ENCODE assay signal across 8 cellular contexts in the genomic region with DNA sequence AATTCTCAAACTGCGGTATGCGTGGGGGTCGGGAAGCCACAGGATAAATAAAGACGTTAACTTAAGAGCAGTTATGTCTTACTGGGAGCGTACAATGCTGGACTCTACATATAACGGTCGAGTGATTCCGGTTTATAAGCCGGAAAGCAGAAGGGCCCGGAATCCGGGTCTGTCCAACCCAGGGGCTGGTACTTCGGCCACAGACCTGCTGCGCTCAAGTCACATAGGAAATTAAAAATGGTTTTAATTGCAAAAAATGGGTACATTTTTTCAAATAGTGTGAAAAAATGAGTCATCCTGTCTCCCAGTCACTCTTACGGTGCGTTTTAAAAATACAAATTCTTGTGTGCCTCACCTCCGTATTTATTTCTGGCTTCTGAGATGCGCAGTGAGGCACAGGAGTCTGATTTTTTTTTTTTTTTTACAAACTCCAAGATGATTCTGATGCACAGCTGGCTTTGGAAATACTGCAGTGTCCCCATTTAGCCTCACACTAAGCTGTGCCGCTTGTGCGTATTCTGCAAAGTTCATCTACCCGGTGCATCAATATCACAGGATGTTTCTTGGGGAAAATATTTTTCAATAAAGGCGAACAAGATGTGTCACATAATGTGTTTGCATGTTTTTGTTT. TPM values are rescaled to one million over a fixed set of nuclear protein-coding genes. Genes with fewer than 3 reads are reported as not detected.
DNase-seq lines count a peak whose midpoint lies in the region; ATAC-seq and TF ChIP-seq lines count a peak whose summit lies in the region.

No MANE protein-coding gene starts in this region.

- H3K27ac ChIP-seq in adrenal gland, result peak overlapping the region; percentile 97 to 100 (median 100)

- peaks cover 7 to 16% of the 10 kb centered on the region in 2 donors for H3K4me1 ChIP-seq in adrenal gland (replicated peaks in 1 of 2)

- peak overlapping the region in 2 of 4 donors; percentile 39 to 98 for H3K4me3 ChIP-seq in adrenal gland

- no peaks in the 10 kb centered on the region for H3K9me3 Mint-ChIP-seq in immature natural killer cell
- H3K9me3 Mint-ChIP-seq in stimulated activated naive B cell treated with anti-CD40 and anti-IgM and Interleukin-4, amounts not matched to agents 10 μg/mL and 1 μg/mL and 100 μg/mL, for 72 hours, result no peaks in the 10 kb centered on the region

- peak overlapping the region; percentile 94 to 97 (median 96) for H3K27ac Mint-ChIP-seq in immature natural killer cell
- H3K27ac Mint-ChIP-seq in stimulated activated naive B cell treated with anti-CD40 and anti-IgM and Interleukin-4, amounts not matched to agents 10 μg/mL and 1 μg/mL and 100 μg/mL, for 72 hours, result peak overlapping the region; percentile 94

- H3K9me3 ChIP-seq in adrenal gland (replicated peaks in 1 of 3), result no peaks in the 10 kb centered on the region

- H3K4me1 Mint-ChIP-seq in immature natural killer cell, result peaks cover 34% of the 10 kb centered on the region in 2 donors
- peaks cover 12 to 34% of the 10 kb centered on the region in 2 donors for H3K4me1 Mint-ChIP-seq in stimulated activated naive B cell treated with anti-CD40 and anti-IgM and Interleukin-4, amounts not matched to agents 10 μg/mL and 1 μg/mL and 100 μg/mL, for 72 hours

- peak overlapping the region; percentile 91 to 96 (median 94) for H3K4me3 Mint-ChIP-seq in immature natural killer cell
- peak overlapping the region; percentile 91 to 95 for H3K4me3 Mint-ChIP-seq in stimulated activated naive B cell treated with anti-CD40 and anti-IgM and Interleukin-4, amounts not matched to agents 10 μg/mL and 1 μg/mL and 100 μg/mL, for 72 hours

- WGBS in adrenal gland, 4 donors, result 3 to 6% (median 5%) methylated on average over 21 of the region's 21 CpGs

- peak; percentile 28 for ATAC-seq in GM18907 (IDR thresholded peaks at IDR 0.05; ENCODE audit: unreplicated experiment)
- ATAC-seq in HG03135 (IDR thresholded peaks at IDR 0.05; ENCODE audit: unreplicated experiment), result peak; percentile 16
- no peak for ATAC-seq in stimulated activated naive B cell treated with anti-CD40 and anti-IgM and Interleukin-4, amounts not matched to agents 10 μg/mL and 1 μg/mL and 100 μg/mL, for 72 hours (replicated peaks)

- intact Hi-C loops in adrenal gland (cut with DNase I), result no loop called here

- H3K27me3 Mint-ChIP-seq in immature natural killer cell (ENCODE audit: low read depth in 3 of 3), result peaks cover 17 to 19% (median 19%) of the 10 kb centered on the region in 3 donors
- no peaks in the 10 kb centered on the region for H3K27me3 Mint-ChIP-seq in stimulated activated naive B cell treated with anti-CD40 and anti-IgM and Interleukin-4, amounts not matched to agents 10 μg/mL and 1 μg/mL and 100 μg/mL, for 72 hours

- no peak for TF ChIP-seq POLR2A in adrenal gland (IDR thresholded peaks at IDR 0.05)

- H3K36me3 ChIP-seq in adrenal gland (replicated peaks in 1 of 2), result peaks cover 0 to 38% of the 10 kb centered on the region in 2 donors

- H3K27me3 ChIP-seq in adrenal gland, result no peaks in the 10 kb centered on the region

- H3K36me3 Mint-ChIP-seq in immature natural killer cell, result peaks cover 12 to 25% (median 13%) of the 10 kb centered on the region in 3 donors
- peaks cover 22 to 27% of the 10 kb centered on the region in 2 donors for H3K36me3 Mint-ChIP-seq in stimulated activated naive B cell treated with anti-CD40 and anti-IgM and Interleukin-4, amounts not matched to agents 10 μg/mL and 1 μg/mL and 100 μg/mL, for 72 hours

- DNase-seq in adrenal gland (peak in 3 of 7 donors; percentile 51 to 76 (median 58)), immature natural killer cell (no peak), MV-4-11 (lab: John Stamatoyannopoulos, UW) (no peak), NK-92 (lab: John Stamatoyannopoulos, UW; ENCODE audit: unreplicated experiment) (no peak), cerebellar nuclear complex (lab: John Stamatoyannopoulos, UW) (no peak)
- DNase-seq in stimulated activated naive B cell treated with anti-CD40 and anti-IgM and Interleukin-4, amounts not matched to agents 10 μg/mL and 1 μg/mL and 100 μg/mL, for 72 hours, result no peak

- no peak for TF ChIP-seq CTCF in adrenal gland (IDR thresholded peaks at IDR 0.05)

RNA-seq across cellular contexts. Expression of a gene that starts 1.0 kb away (rescaled TPM):
- total RNA-seq in adrenal gland, result 10 to 100 TPM; 25.5 to 47.1 (median 40.6) TPM
- polyA plus RNA-seq in adrenal gland (10 to 100 TPM; 20.6 to 36.4 (median 35.9) TPM), immature natural killer cell (10 to 100 TPM; 78.4 to 93.4 (median 83.0) TPM)

RNA-seq across cellular contexts. Expression of a gene that starts 23.6 kb away (rescaled TPM):
- total RNA-seq in adrenal gland, result 1,000 to 10,000 TPM in 2 of 8 donors, 100 to 1,000 TPM in 6; 225 to 1,158 (median 552) TPM
- polyA plus RNA-seq in adrenal gland, result 100 to 1,000 TPM; 126 to 366 (median 157) TPM
- polyA plus RNA-seq in immature natural killer cell, result 10 to 100 TPM in 1 of 3 donors, 1 to 10 TPM in 1, under 1 TPM in 1; 0.77 to 17.5 (median 7.3) TPM

RNA-seq across cellular contexts. Expression of a gene that starts 36.5 kb away (rescaled TPM):
- 10 to 100 TPM; 11.1 to 29.9 (median 17.7) TPM for total RNA-seq in adrenal gland
- polyA plus RNA-seq in adrenal gland (10 to 100 TPM in 2 of 3 donors, 1 to 10 TPM in 1; 5.4 to 45.1 (median 29.5) TPM), immature natural killer cell (10 to 100 TPM in 1 of 3 donors, 1 to 10 TPM in 2; 7.1 to 17.9 (median 9.6) TPM)

RNA-seq across cellular contexts. Expression of a gene that starts 44.4 kb away (rescaled TPM):
- total RNA-seq in adrenal gland, result 100 to 1,000 TPM; 306 to 776 (median 549) TPM
- polyA plus RNA-seq in adrenal gland, result 100 to 1,000 TPM; 517 to 854 (median 731) TPM
- 100 to 1,000 TPM in 1 of 3 donors, 10 to 100 TPM in 2; 76.8 to 119 (median 97.6) TPM for polyA plus RNA-seq in immature natural killer cell

RNA-seq across cellular contexts. Expression of a gene that starts 44.5 kb away (rescaled TPM):
- 10 to 100 TPM in 6 of 8 donors, 1 to 10 TPM in 2; 6.0 to 36.4 (median 16.0) TPM for total RNA-seq in adrenal gland
- polyA plus RNA-seq in adrenal gland (10 to 100 TPM in 1 of 3 donors, 1 to 10 TPM in 2; 1.0 to 19.1 (median 7.2) TPM), immature natural killer cell (1 to 10 TPM in 2 of 3 donors, not detected in 1; 1.0 to 1.1 TPM)

Comparison
In these comparisons a context has a peak if more than half of its experiments do, and no peak if none do; other contexts are left out.
1. ATAC-seq: peak in GM18907 (single experiment) and HG03135 (single experiment); none in stimulated activated naive B cell treated with anti-CD40 and anti-IgM and Interleukin-4, amounts not matched to agents 10 μg/mL and 1 μg/mL and 100 μg/mL, for 72 hours (0 of 2).
2. RNA of a gene that starts 23.6 kb away (polyA plus RNA-seq): 126 to 366 TPM in adrenal gland; 0.77 to 17.5 TPM in immature natural killer cell; every median in the first group is over 4 times any median in the second.